Comparison of ENCODE assay signal across 22 cellular contexts in the genomic region with DNA sequence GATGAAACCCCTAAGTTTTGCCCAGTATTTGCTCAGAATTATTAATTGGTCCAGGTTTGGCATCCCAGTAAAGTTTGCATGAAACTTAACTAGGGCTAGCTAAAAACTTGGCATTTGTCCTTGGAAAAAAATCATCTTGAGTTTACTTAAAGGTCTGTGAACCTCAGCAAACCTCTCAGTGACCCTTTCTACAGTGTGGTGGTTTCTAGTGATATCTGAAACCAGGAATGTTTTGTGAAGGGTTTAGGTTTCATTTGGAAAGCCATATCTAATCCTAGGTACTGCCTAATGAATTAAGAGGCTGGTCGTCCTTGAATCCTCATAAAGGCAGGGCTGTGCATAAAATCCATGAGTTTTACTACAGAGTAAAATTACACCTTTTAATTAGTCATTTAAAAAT.
DNase-seq lines count a peak whose midpoint lies in the region; ATAC-seq, FAIRE-seq and TF ChIP-seq lines count a peak whose summit lies in the region.
"Had no signal": no experiment of that assay in that cellular context is flagged by ENCODE, and none has a peak within 500 bp of the region (broad histone marks: within the 10 kb centered on the region; RNA-seq: fewer than 3 reads in every experiment).

No MANE protein-coding gene starts in this region.

- peak; percentile 59 for FAIRE-seq in RCC 7860 (lab: Jason Lieb, UNC)
- FAIRE-seq: bronchial epithelial cell, GM18507 had no signal

- H3K4me1 ChIP-seq in osteoblast (ENCODE audit: insufficient read depth, low read length), result peaks cover 9% of the 10 kb centered on the region
- H3K4me1 ChIP-seq: transverse colon had no signal

- POLR2A ChIA-PET in HEK293T (lab: Yijun Ruan, JAX), result no interaction called here

- no peak overlapping the region for H2AFZ ChIP-seq in osteoblast (ENCODE audit: low read length)

- CTCF ChIA-PET in HEK293T (lab: Yijun Ruan, JAX), result no interaction called here

- no peaks in the 10 kb centered on the region for H3K9me3 ChIP-seq in osteoblast (ENCODE audit: low read depth, low read length)
- H3K9me3 ChIP-seq: transverse colon had no signal

- no peak for TF ChIP-seq CTCF in choroid plexus epithelial cell (conservative IDR thresholded peaks at IDR 0.05; ENCODE audit: low read depth, low read length)
- TF ChIP-seq CTCF in osteoblast (IDR thresholded peaks at IDR 0.05; ENCODE audit: extremely low read depth, low read depth, low read length), result no peak

- ATAC-seq in HG02852 (IDR thresholded peaks at IDR 0.05; ENCODE audit: unreplicated experiment), result no peak
- ATAC-seq: activated CD4-positive, CD25-positive, alpha-beta regulatory T cell treated with anti-CD3 and anti-CD28 coated beads, Interleukin-2, amount 50 U/mL, for 24 hours; left colon; right cardiac atrium had no signal

- DNase-seq in HEK293T (ENCODE audit: extremely low spot score) (peak; percentile 8), RCC 7860 (ENCODE audit: low spot score) (no peak), choroid plexus epithelial cell (ENCODE audit: low read depth) (peak; percentile 86), osteoblast (ENCODE audit: insufficient read length, low spot score, missing footprints) (peak; percentile 11), anterior cingulate cortex (lab: John Stamatoyannopoulos, UW) (no peak)
- DNase-seq in stimulated activated CD8-positive, alpha-beta memory T cell treated with anti-CD3 and anti-CD28 coated beads, Interleukin-4, amount 100 ng/mL, for 48 hours, result no peak
- DNase-seq: activated CD8-positive, alpha-beta memory T cell treated with anti-CD3 and anti-CD28 coated beads for 24 hours; activated naive CD4-positive, alpha-beta T cell treated with anti-CD3 and anti-CD28 coated beads, Interleukin-2, amount 10 ng/mL, durations not matched to agents 7 days and 5 days; activated T-cell treated with anti-CD3 and anti-CD28 coated beads, Interleukin-2, amount 50 U/mL, for 48 hours; left colon; NCI-H1436 treated with DMSO at 0.1 percent for 48 hours; NCI-H2171 treated with DMSO at 0.1 percent for 48 hours; NCI-H748 treated with DMSO at 0.1 percent for 48 hours; PC-9; right cardiac atrium; stimulated activated naive CD4-positive, alpha-beta T cell treated with Interleukin-2 at 50 U/mL for 16 hours; T-helper 9 cell; transverse colon had no signal

- no peak overlapping the region for H3K4me2 ChIP-seq in osteoblast (ENCODE audit: insufficient read depth, low read length)
- H3K4me2 ChIP-seq: PC-9 had no signal

- no peaks in the 10 kb centered on the region for H3K36me3 ChIP-seq in osteoblast (ENCODE audit: insufficient read depth, low read length)
- H3K36me3 ChIP-seq: transverse colon had no signal

- no peak overlapping the region for H3K27ac ChIP-seq in osteoblast (ENCODE audit: low read depth, low read length)
- H3K27ac ChIP-seq: PC-9, transverse colon had no signal

- H3K4me3 ChIP-seq in choroid plexus epithelial cell (ENCODE audit: low read depth, low read length), result no peak overlapping the region
- no peak overlapping the region for H3K4me3 ChIP-seq in osteoblast (ENCODE audit: insufficient read depth, low read length)
- H3K4me3 ChIP-seq: PC-9, transverse colon had no signal

- H4K20me1 ChIP-seq in osteoblast (ENCODE audit: insufficient read depth, low read length), result no peaks in the 10 kb centered on the region

- no peaks in the 10 kb centered on the region for H3K79me2 ChIP-seq in osteoblast (ENCODE audit: insufficient read depth, low read length)

- no peaks in the 10 kb centered on the region for H3K27me3 ChIP-seq in osteoblast (ENCODE audit: insufficient read depth, low read length)
- H3K27me3 ChIP-seq: transverse colon had no signal

TF ChIP-seq in HEK293T, 16 proteins besides CTCF, POLR2A, EP300 and RAD21:
- TF ChIP-seq HDGF (IDR thresholded peaks at IDR 0.05; ENCODE audit: borderline replicate concordance), result no peak
TF ChIP-seq in HEK293T: peak in this region for 0.

Comparison
In these comparisons a context has a peak if more than half of its experiments do, and no peak if none do; other contexts are left out.
1. DNase-seq: peak in HEK293T (single experiment), choroid plexus epithelial cell (single experiment) and osteoblast (single experiment); none in RCC 7860 (single experiment), stimulated activated CD8-positive, alpha-beta memory T cell treated with anti-CD3 and anti-CD28 coated beads, Interleukin-4, amount 100 ng/mL, for 48 hours (single experiment) and anterior cingulate cortex (0 of 58).